15 cellular contexts compared by ENCODE assay signal in the genomic region with DNA sequence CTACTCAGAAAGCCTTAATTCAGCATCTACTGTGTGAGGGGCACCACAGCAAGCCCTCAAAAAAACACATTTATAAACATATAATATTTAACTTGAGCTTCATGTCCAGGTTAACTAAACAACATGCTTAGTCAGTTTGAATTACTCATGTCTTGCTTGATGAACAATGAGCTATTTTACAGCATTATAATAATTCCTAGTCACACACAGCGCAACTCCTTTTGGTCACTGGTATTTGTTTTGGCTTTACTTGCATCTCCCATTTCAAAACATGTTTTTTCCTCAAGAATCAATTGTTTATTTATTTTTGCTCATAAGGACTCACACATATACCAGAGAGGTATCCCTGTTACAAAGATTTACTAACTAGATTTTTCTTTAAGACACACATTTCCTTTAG.
"Had no signal": no experiment of that assay in that cellular context is flagged by ENCODE, and none has a peak within 500 bp of the region (broad histone marks: within the 10 kb centered on the region; RNA-seq: fewer than 3 reads in every experiment).

No MANE protein-coding gene starts in this region.

- H3K36me3 ChIP-seq: gastroesophageal sphincter, sigmoid colon, stomach, thoracic aorta had no signal

- H3K27me3 ChIP-seq: gastroesophageal sphincter, sigmoid colon, stomach had no signal

- H3K36me3 Mint-ChIP-seq: activated naive CD4-positive, alpha-beta T cell treated with anti-CD3 and anti-CD28 coated beads, Interleukin-2, amount 50 U/mL, for 24 hours had no signal

- DNase-seq: activated CD4-positive, alpha-beta T cell treated with anti-CD3 and anti-CD28 coated beads, Interleukin-2, amount 50 U/mL, for 4 hours; activated CD4-positive, CD25-positive, alpha-beta regulatory T cell treated with anti-CD3 and anti-CD28 coated beads, Interleukin-2, amount 50 U/mL, for 72 hours; activated effector memory CD4-positive, alpha-beta T cell treated with Interleukin-2 at 50 U/mL for 16 hours; activated T-cell treated with anti-CD3 and anti-CD28 coated beads, Interleukin-2, amount 50 U/mL, for 24 hours; amniotic stem cell; kidney; sigmoid colon; stimulated activated CD4-positive, alpha-beta T cell treated with anti-CD3 and anti-CD28 coated beads, Interleukin-4, amount 100 ng/mL, for 1 hour; stimulated activated CD8-positive, alpha-beta memory T cell treated with anti-CD3 and anti-CD28 coated beads, Interleukin-4, amount 100 ng/mL, for 48 hours; stomach had no signal

- ATAC-seq: gastroesophageal sphincter had no signal

- FAIRE-seq: kidney had no signal

- H3K4me3 Mint-ChIP-seq: activated naive CD4-positive, alpha-beta T cell treated with anti-CD3 and anti-CD28 coated beads, Interleukin-2, amount 50 U/mL, for 24 hours; activated T-cell treated with anti-CD3 and anti-CD28 coated beads, Interleukin-2, amount 50 U/mL, for 24 hours; neural crest cell; T-helper 2 cell treated with Interferon-gamma antibody and Interleukin-4, amounts not matched to agents 5 μg/mL and 100 μg/mL, for 36 hours had no signal

- H3K4me1 ChIP-seq: gastroesophageal sphincter, stomach had no signal

- H3K9me3 Mint-ChIP-seq: activated naive CD4-positive, alpha-beta T cell treated with anti-CD3 and anti-CD28 coated beads, Interleukin-2, amount 50 U/mL, for 24 hours; activated T-cell treated with anti-CD3 and anti-CD28 coated beads, Interleukin-2, amount 50 U/mL, for 24 hours; neural crest cell had no signal

- H3K27ac ChIP-seq: gastroesophageal sphincter, sigmoid colon, stomach, thoracic aorta had no signal

- H3K4me1 Mint-ChIP-seq: activated naive CD4-positive, alpha-beta T cell treated with anti-CD3 and anti-CD28 coated beads, Interleukin-2, amount 50 U/mL, for 24 hours; neural crest cell had no signal

- H3K27ac Mint-ChIP-seq: activated naive CD4-positive, alpha-beta T cell treated with anti-CD3 and anti-CD28 coated beads, Interleukin-2, amount 50 U/mL, for 24 hours; activated T-cell treated with anti-CD3 and anti-CD28 coated beads, Interleukin-2, amount 50 U/mL, for 24 hours; T-helper 2 cell treated with Interferon-gamma antibody and Interleukin-4, amounts not matched to agents 5 μg/mL and 100 μg/mL, for 36 hours had no signal

- H3K27me3 Mint-ChIP-seq: activated naive CD4-positive, alpha-beta T cell treated with anti-CD3 and anti-CD28 coated beads, Interleukin-2, amount 50 U/mL, for 24 hours had no signal

- H3K9me3 ChIP-seq: gastroesophageal sphincter, sigmoid colon, stomach, thoracic aorta had no signal

- H3K4me3 ChIP-seq: gastroesophageal sphincter, sigmoid colon, stomach, thoracic aorta had no signal
